Comparison of ENCODE assay signal across 19 cellular contexts in genomic region chr3:170421758-170422157, GRCh38. TPM values are rescaled to one million over a fixed set of nuclear protein-coding genes. Genes with fewer than 3 reads are reported as not detected.
DNase-seq lines count a peak whose midpoint lies in the region; ATAC-seq and TF ChIP-seq lines count a peak whose summit lies in the region.
"Had no signal": no experiment of that assay in that cellular context is flagged by ENCODE, and none has a peak within 500 bp of the region (broad histone marks: within the 10 kb centered on the region; RNA-seq: fewer than 3 reads in every experiment).

No MANE protein-coding gene starts in this region.

- intact Hi-C loops in spleen (cut with DNase I; ENCODE audit: low total_unique reads) = no loop called here
- intact Hi-C loops in activated T-helper 1 cell treated with anti-CD3 and anti-CD28 coated beads, Interleukin-12 subunit alpha, Interleukin-12 subunit beta, Interleukin-2, Interleukin-4 antibody, amounts not matched to agents 30 ng/mL and 10 ng/mL and 1 ng/mL, durations not matched to agents 14 hours and 24 hours and 36 hours (cut with micrococcal nuclease) = loop anchor here (5.0 kb wide), 1 partner anchor 759 kb away; the partner anchor contains the start of gene MECOM

- POLR2A ChIA-PET in HEK293T (lab: Yijun Ruan, JAX) = no interaction called here

- no peaks in the 10 kb centered on the region for H3K9me3 ChIP-seq in spleen
- H3K9me3 ChIP-seq in T-helper 17 cell (ENCODE audit: control insufficient read depth, low read length, poor library complexity, severe bottlenecking) = no peaks in the 10 kb centered on the region
- H3K9me3 ChIP-seq: BE2C, psoas muscle had no signal

- H3K4me1 ChIP-seq in spleen = peaks cover 7 to 54% (median 29%) of the 10 kb centered on the region in 6 donors

- H3K36me3 ChIP-seq in brain microvascular endothelial cell (replicated peaks) (peaks cover 27% of the 10 kb centered on the region), spleen (no peaks in the 10 kb centered on the region)
- H3K36me3 ChIP-seq: BE2C had no signal

- peaks cover 5% of the 10 kb centered on the region for H3K36me3 Mint-ChIP-seq in T-helper 17 cell (ENCODE audit: low read depth)
- H3K36me3 Mint-ChIP-seq in activated T-helper 1 cell treated with anti-CD3 and anti-CD28 coated beads, Interleukin-12 subunit alpha, Interleukin-12 subunit beta, Interleukin-2, Interleukin-4 antibody, amounts not matched to agents 30 ng/mL and 10 ng/mL and 1 ng/mL, durations not matched to agents 14 hours and 24 hours and 36 hours (ENCODE audit: low read depth) = no peaks in the 10 kb centered on the region

- H3K4me3 Mint-ChIP-seq in T-helper 17 cell = no peak overlapping the region
- H3K4me3 Mint-ChIP-seq in activated T-helper 1 cell treated with anti-CD3 and anti-CD28 coated beads, Interleukin-12 subunit alpha, Interleukin-12 subunit beta, Interleukin-2, Interleukin-4 antibody, amounts not matched to agents 30 ng/mL and 10 ng/mL and 1 ng/mL, durations not matched to agents 14 hours and 24 hours and 36 hours = no peak overlapping the region
- H3K4me3 Mint-ChIP-seq: activated CD4-positive, alpha-beta T cell treated with anti-CD3 and anti-CD28 coated beads, Interleukin-2, amount 10 ng/mL, durations not matched to agents 24 days and 14 days; naive thymus-derived CD4-positive, alpha-beta T cell had no signal

- H3K27me3 ChIP-seq in brain microvascular endothelial cell (replicated peaks) (no peaks in the 10 kb centered on the region), spleen (replicated peaks in 1 of 7) (peaks cover 0 to 37% (median 23%) of the 10 kb centered on the region in 7 donors)
- H3K27me3 ChIP-seq: BE2C had no signal

- no peak overlapping the region for H3K27ac ChIP-seq in brain microvascular endothelial cell
- peak overlapping the region; percentile 29 to 80 (median 69) for H3K27ac ChIP-seq in spleen
- H3K27ac ChIP-seq: psoas muscle, SK-N-MC had no signal

- TF ChIP-seq POLR2A in spleen (IDR thresholded peaks at IDR 0.05) = no peak

- no peaks in the 10 kb centered on the region for H3K9me3 Mint-ChIP-seq in activated T-helper 1 cell treated with anti-CD3 and anti-CD28 coated beads, Interleukin-12 subunit alpha, Interleukin-12 subunit beta, Interleukin-2, Interleukin-4 antibody, amounts not matched to agents 30 ng/mL and 10 ng/mL and 1 ng/mL, durations not matched to agents 14 hours and 24 hours and 36 hours
- H3K9me3 Mint-ChIP-seq: activated CD4-positive, alpha-beta T cell treated with anti-CD3 and anti-CD28 coated beads, Interleukin-2, amount 10 ng/mL, durations not matched to agents 24 days and 14 days had no signal

- no peak overlapping the region for H3K27ac Mint-ChIP-seq in T-helper 17 cell
- no peak overlapping the region for H3K27ac Mint-ChIP-seq in activated T-helper 1 cell treated with anti-CD3 and anti-CD28 coated beads, Interleukin-12 subunit alpha, Interleukin-12 subunit beta, Interleukin-2, Interleukin-4 antibody, amounts not matched to agents 30 ng/mL and 10 ng/mL and 1 ng/mL, durations not matched to agents 14 hours and 24 hours and 36 hours
- H3K27ac Mint-ChIP-seq: activated CD4-positive, alpha-beta T cell treated with anti-CD3 and anti-CD28 coated beads, Interleukin-2, amount 10 ng/mL, durations not matched to agents 24 days and 14 days had no signal

- WGBS in spleen, 5 donors = 71 to 86% (median 80%) methylated on average over 2 of the region's 2 CpGs

- H3K27me3 Mint-ChIP-seq in T-helper 17 cell = peaks cover 55% of the 10 kb centered on the region
- peaks cover 40% of the 10 kb centered on the region for H3K27me3 Mint-ChIP-seq in activated T-helper 1 cell treated with anti-CD3 and anti-CD28 coated beads, Interleukin-12 subunit alpha, Interleukin-12 subunit beta, Interleukin-2, Interleukin-4 antibody, amounts not matched to agents 30 ng/mL and 10 ng/mL and 1 ng/mL, durations not matched to agents 14 hours and 24 hours and 36 hours (ENCODE audit: insufficient read depth)

- peaks cover 16% of the 10 kb centered on the region for H3K4me1 Mint-ChIP-seq in T-helper 17 cell
- peaks cover 10% of the 10 kb centered on the region for H3K4me1 Mint-ChIP-seq in activated T-helper 1 cell treated with anti-CD3 and anti-CD28 coated beads, Interleukin-12 subunit alpha, Interleukin-12 subunit beta, Interleukin-2, Interleukin-4 antibody, amounts not matched to agents 30 ng/mL and 10 ng/mL and 1 ng/mL, durations not matched to agents 14 hours and 24 hours and 36 hours (ENCODE audit: low read depth)

- TF ChIP-seq CTCF in GM10266 (IDR thresholded peaks at IDR 0.05; ENCODE audit: control insufficient read depth, insufficient read depth, low read depth, missing control alignments) = no peak
- TF ChIP-seq CTCF in brain microvascular endothelial cell (IDR thresholded peaks at IDR 0.05; ENCODE audit: low read depth, low read length, missing control alignments) = no peak
- TF ChIP-seq CTCF in foreskin fibroblast (IDR thresholded peaks at IDR 0.05; ENCODE audit: low read depth, low read length) = no peak
- TF ChIP-seq CTCF in spleen (IDR thresholded peaks at IDR 0.05 in 8 of 11, conservative IDR thresholded peaks at IDR 0.05 in 3 of 11) = no peak

- in situ Hi-C loops in brain microvascular endothelial cell (cut with HindIII; ENCODE audit: low pct_ligation_motif_present, low sequenced_read_pairs) = no loop called here

- DNase-seq in GM10266 (ENCODE audit: extremely low spot score) (peak; percentile 38), brain microvascular endothelial cell (no peak), foreskin fibroblast (no peak), spleen (no peak), T-helper 17 cell (no peak), HEK293T (ENCODE audit: extremely low spot score) (no peak), glomerular visceral epithelial cell (ENCODE audit: extremely low spot score) (no peak)
- DNase-seq in activated T-helper 1 cell treated with anti-CD3 and anti-CD28 coated beads, Interleukin-12 subunit alpha, Interleukin-12 subunit beta, Interleukin-2, Interleukin-4 antibody, amounts not matched to agents 30 ng/mL and 10 ng/mL and 1 ng/mL, durations not matched to agents 14 hours and 24 hours and 36 hours (ENCODE audit: low spot score) = no peak
- DNase-seq: activated CD4-positive, alpha-beta T cell treated with anti-CD3 and anti-CD28 coated beads, Interleukin-2, amount 10 ng/mL, durations not matched to agents 24 days and 14 days; BE2C; Calu3; erythroblast; naive thymus-derived CD4-positive, alpha-beta T cell; NCI-H1105; NCI-H2171 had no signal

- H3K4me3 ChIP-seq in brain microvascular endothelial cell (ENCODE audit: low read depth, low read length) = peak overlapping the region; percentile 20
- H3K4me3 ChIP-seq in foreskin fibroblast (ENCODE audit: low read depth in 1 of 2, low read length in 2 of 2) = peak overlapping the region; percentile 74 to 77
- peak overlapping the region in 1 of 8 donors; percentile 15 for H3K4me3 ChIP-seq in spleen
- H3K4me3 ChIP-seq: GM12878, SK-N-MC had no signal

- ATAC-seq in T-helper 17 cell = no peak
- ATAC-seq: GM12878; naive thymus-derived CD4-positive, alpha-beta T cell; Panc1; psoas muscle had no signal

- CTCF ChIA-PET in HEK293T (lab: Yijun Ruan, JAX) = no interaction called here

TF ChIP-seq in HEK293T, 16 proteins besides CTCF, POLR2A, EP300 and RAD21:
- no peak for TF ChIP-seq CTBP1 (IDR thresholded peaks at IDR 0.05; ENCODE audit: borderline replicate concordance)
- no peak for TF ChIP-seq HDGF (IDR thresholded peaks at IDR 0.05; ENCODE audit: borderline replicate concordance)
- no peak for TF ChIP-seq SUZ12 (IDR thresholded peaks at IDR 0.05)
- no peak for TF ChIP-seq LEF1 (IDR thresholded peaks at IDR 0.05; ENCODE audit: borderline replicate concordance)
- no peak for TF ChIP-seq FOXA1 (IDR thresholded peaks at IDR 0.05)
- TF ChIP-seq NFRKB (IDR thresholded peaks at IDR 0.05) = no peak
- no peak for TF ChIP-seq ARNT (IDR thresholded peaks at IDR 0.05)
- TF ChIP-seq TARDBP (IDR thresholded peaks at IDR 0.05) = no peak
- no peak for TF ChIP-seq ELF4 (IDR thresholded peaks at IDR 0.05)
- TF ChIP-seq FOXK2 (IDR thresholded peaks at IDR 0.05) = no peak
- TF ChIP-seq L3MBTL2 (conservative IDR thresholded peaks at IDR 0.05) = no peak
- no peak for TF ChIP-seq ZNF384 (IDR thresholded peaks at IDR 0.05)
- TF ChIP-seq BHLHE40 (IDR thresholded peaks at IDR 0.05; ENCODE audit: borderline replicate concordance) = no peak
- no peak for TF ChIP-seq SP1 (IDR thresholded peaks at IDR 0.05)
- no peak for TF ChIP-seq FOXM1 (IDR thresholded peaks at IDR 0.05; ENCODE audit: borderline replicate concordance)
- TF ChIP-seq PKNOX1 (IDR thresholded peaks at IDR 0.05) = no peak

RNA-seq across cellular contexts. Expression of gene CLDN11, which starts 3.1 kb away (rescaled TPM):
- total RNA-seq in spleen = 10 to 100 TPM in 1 of 7 donors, 1 to 10 TPM in 6; 1.9 to 10.7 (median 6.7) TPM
- 1 to 10 TPM in 2 of 3 donors, under 1 TPM in 1; 0.70 to 3.2 (median 1.6) TPM for polyA plus RNA-seq in spleen
- total RNA-seq in T-helper 17 cell = not detected
- total RNA-seq in activated T-helper 1 cell treated with anti-CD3 and anti-CD28 coated beads, Interleukin-12 subunit alpha, Interleukin-12 subunit beta, Interleukin-2, Interleukin-4 antibody, amounts not matched to agents 30 ng/mL and 10 ng/mL and 1 ng/mL, durations not matched to agents 14 hours and 24 hours and 36 hours = not detected in 2 replicates
- total RNA-seq: activated CD4-positive, alpha-beta T cell treated with anti-CD3 and anti-CD28 coated beads, Interleukin-2, amount 10 ng/mL, durations not matched to agents 24 days and 14 days; naive thymus-derived CD4-positive, alpha-beta T cell had no signal
- polyA plus RNA-seq: GM12878; naive thymus-derived CD4-positive, alpha-beta T cell had no signal
